ENCODE assay signal across 30 cellular contexts in the genomic region with DNA sequence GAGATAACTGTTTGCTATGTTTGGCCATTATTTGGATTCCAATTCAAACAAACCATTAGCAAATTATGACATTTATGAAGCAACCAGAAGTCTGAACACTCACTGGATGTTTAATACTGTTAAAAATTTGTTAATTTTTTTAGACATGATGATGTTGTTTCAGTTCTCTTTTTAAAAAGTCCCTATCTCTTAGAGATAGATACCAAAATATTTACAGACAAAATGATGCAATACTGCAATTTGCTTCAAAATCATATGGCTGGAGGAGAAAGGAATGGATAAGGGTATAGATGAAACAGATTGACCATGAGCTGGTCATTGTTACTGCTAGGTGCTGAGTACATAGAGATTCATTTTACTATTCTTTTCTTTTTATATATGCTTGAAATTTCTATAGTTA.
"Had no signal": no experiment of that assay in that cellular context is flagged by ENCODE, and none has a peak within 500 bp of the region (broad histone marks: within the 10 kb centered on the region; RNA-seq: fewer than 3 reads in every experiment).

No MANE protein-coding gene starts in this region.

- H3K9me3 ChIP-seq: esophagus squamous epithelium, psoas muscle, sigmoid colon, suprapubic skin, tibial artery, upper lobe of right lung had no signal

- H2AFZ ChIP-seq: parathyroid adenoma had no signal

- H3K9ac ChIP-seq: parathyroid adenoma had no signal

- H3K9me3 Mint-ChIP-seq: activated T-helper 2 cell treated with anti-CD3 and anti-CD28 coated beads, Interferon-gamma antibody, Interleukin-2, Interleukin-4, amounts not matched to agents 10 μg/mL and 5 μg/mL and 100 μg/mL, durations not matched to agents 14 hours and 24 hours and 36 hours; T-helper 2 cell treated with Interferon-gamma antibody and Interleukin-4, amounts not matched to agents 5 μg/mL and 100 μg/mL, for 36 hours had no signal

- DNase-seq: activated CD4-positive, alpha-beta T cell treated with anti-CD3 and anti-CD28 coated beads for 36 hours; activated CD4-positive, CD25-positive, alpha-beta regulatory T cell; activated CD8-positive, alpha-beta memory T cell treated with anti-CD3 and anti-CD28 coated beads, Interleukin-2, amount 10 ng/mL, durations not matched to agents 7 days and 5 days; activated CD8-positive, alpha-beta T cell treated with anti-CD3 and anti-CD28 coated beads, Interleukin-2, amount 10 ng/mL, durations not matched to agents 7 days and 5 days; activated naive CD4-positive, alpha-beta T cell; activated T-cell treated with anti-CD3 and anti-CD28 coated beads, Interleukin-2, amount 50 U/mL, for 48 hours; dermis blood vessel endothelial cell; effector CD8-positive, alpha-beta T cell; esophagus squamous epithelium; mammary epithelial cell; naive thymus-derived CD8-positive, alpha-beta T cell; nucleus accumbens; psoas muscle; sigmoid colon; small intestine; stimulated activated CD4-positive, alpha-beta T cell treated with anti-CD3 and anti-CD28 coated beads, Interleukin-1b, Interleukin-23, amount 100 ng/mL, for 48 hours; stimulated activated CD4-positive, alpha-beta T cell treated with anti-CD3 and anti-CD28 coated beads, Interleukin-4, amount 100 ng/mL, for 4 hours; stimulated activated CD8-positive, alpha-beta memory T cell treated with anti-CD3 and anti-CD28 coated beads, Interleukin-4, amount 100 ng/mL, for 48 hours; tibial artery; upper lobe of right lung had no signal

- H3K27me3 Mint-ChIP-seq: activated CD4-positive, alpha-beta T cell treated with anti-CD3 and anti-CD28 coated beads for 36 hours; activated CD8-positive, alpha-beta memory T cell treated with anti-CD3 and anti-CD28 coated beads, Interleukin-2, amount 10 ng/mL, durations not matched to agents 7 days and 5 days; naive thymus-derived CD8-positive, alpha-beta T cell had no signal

- H3K4me3 ChIP-seq: esophagus squamous epithelium, psoas muscle, sigmoid colon, suprapubic skin, tibial artery, upper lobe of right lung had no signal

- H3K4me1 ChIP-seq: esophagus squamous epithelium, parathyroid adenoma, psoas muscle, sigmoid colon, suprapubic skin, tibial artery, upper lobe of right lung had no signal

- H3K36me3 ChIP-seq: esophagus squamous epithelium, sigmoid colon, suprapubic skin, tibial artery, upper lobe of right lung had no signal

- H3K27ac Mint-ChIP-seq: activated CD4-positive, alpha-beta T cell treated with anti-CD3 and anti-CD28 coated beads for 36 hours; activated CD8-positive, alpha-beta memory T cell treated with anti-CD3 and anti-CD28 coated beads, Interleukin-2, amount 10 ng/mL, durations not matched to agents 7 days and 5 days; activated CD8-positive, alpha-beta T cell treated with anti-CD3 and anti-CD28 coated beads, Interleukin-2, amount 10 ng/mL, durations not matched to agents 7 days and 5 days; activated naive CD4-positive, alpha-beta T cell treated with anti-CD3 and anti-CD28 coated beads, Interleukin-2, amount 50 U/mL, for 72 hours; activated T-helper 2 cell treated with anti-CD3 and anti-CD28 coated beads, Interferon-gamma antibody, Interleukin-2, Interleukin-4, amounts not matched to agents 10 μg/mL and 5 μg/mL and 100 μg/mL, durations not matched to agents 14 hours and 24 hours and 36 hours; mesothelial cell of epicardium; stimulated activated memory B cell treated with anti-CD40 and anti-IgM and Interleukin-4, amounts not matched to agents 10 μg/mL and 1 μg/mL and 100 μg/mL, for 72 hours; T-helper 2 cell treated with Interferon-gamma antibody and Interleukin-4, amounts not matched to agents 5 μg/mL and 100 μg/mL, for 36 hours had no signal

- H3K36me3 Mint-ChIP-seq: activated CD8-positive, alpha-beta memory T cell treated with anti-CD3 and anti-CD28 coated beads, Interleukin-2, amount 10 ng/mL, durations not matched to agents 7 days and 5 days; mesothelial cell of epicardium; stimulated activated memory B cell treated with anti-CD40 and anti-IgM and Interleukin-4, amounts not matched to agents 10 μg/mL and 1 μg/mL and 100 μg/mL, for 72 hours had no signal

- ATAC-seq: activated CD4-positive, alpha-beta T cell treated with anti-CD3 and anti-CD28 coated beads for 36 hours; activated CD8-positive, alpha-beta memory T cell treated with anti-CD3 and anti-CD28 coated beads, Interleukin-2, amount 10 ng/mL, durations not matched to agents 7 days and 5 days; activated CD8-positive, alpha-beta T cell treated with anti-CD3 and anti-CD28 coated beads, Interleukin-2, amount 10 ng/mL, durations not matched to agents 7 days and 5 days; activated naive CD4-positive, alpha-beta T cell treated with anti-CD3 and anti-CD28 coated beads, Interleukin-2, amount 50 U/mL, for 72 hours; naive thymus-derived CD8-positive, alpha-beta T cell; psoas muscle; stimulated activated memory B cell treated with anti-CD40 and anti-IgM and Interleukin-4, amounts not matched to agents 10 μg/mL and 1 μg/mL and 100 μg/mL, for 72 hours; upper lobe of right lung had no signal

- H3K79me2 ChIP-seq: parathyroid adenoma had no signal

- H3K4me1 Mint-ChIP-seq: activated CD4-positive, alpha-beta T cell treated with anti-CD3 and anti-CD28 coated beads for 36 hours; activated CD8-positive, alpha-beta memory T cell treated with anti-CD3 and anti-CD28 coated beads, Interleukin-2, amount 10 ng/mL, durations not matched to agents 7 days and 5 days; central memory CD8-positive, alpha-beta T cell had no signal

- H3K27ac ChIP-seq: epithelial cell of prostate, esophagus squamous epithelium, parathyroid adenoma, psoas muscle, sigmoid colon, suprapubic skin, tibial artery, upper lobe of right lung had no signal

- H3K4me3 Mint-ChIP-seq: activated CD4-positive, alpha-beta T cell treated with anti-CD3 and anti-CD28 coated beads for 36 hours; activated CD8-positive, alpha-beta memory T cell treated with anti-CD3 and anti-CD28 coated beads, Interleukin-2, amount 10 ng/mL, durations not matched to agents 7 days and 5 days; activated CD8-positive, alpha-beta T cell treated with anti-CD3 and anti-CD28 coated beads, Interleukin-2, amount 10 ng/mL, durations not matched to agents 7 days and 5 days; central memory CD8-positive, alpha-beta T cell; mesothelial cell of epicardium; naive thymus-derived CD8-positive, alpha-beta T cell; neural crest cell; stimulated activated memory B cell treated with anti-CD40 and anti-IgM and Interleukin-4, amounts not matched to agents 10 μg/mL and 1 μg/mL and 100 μg/mL, for 72 hours; T-helper 2 cell treated with Interferon-gamma antibody and Interleukin-4, amounts not matched to agents 5 μg/mL and 100 μg/mL, for 36 hours had no signal

- H3K27me3 ChIP-seq: esophagus squamous epithelium, suprapubic skin, tibial artery, upper lobe of right lung had no signal
